21 cellular contexts compared by ENCODE assay signal in genomic region chr11:126963603-126964353, GRCh38. TPM values are rescaled to one million over a fixed set of nuclear protein-coding genes. Genes with fewer than 3 reads are reported as not detected.
A peak's percentile ranks its signal among the peaks of the same experiment; 100 is the strongest.
DNase-seq lines count a peak whose midpoint lies in the region; ATAC-seq and TF ChIP-seq lines count a peak whose summit lies in the region.
"Had no signal": no experiment of that assay in that cellular context is flagged by ENCODE, and none has a peak within 500 bp of the region (broad histone marks: within the 10 kb centered on the region; RNA-seq: fewer than 3 reads in every experiment).

No MANE protein-coding gene starts in this region.

- no peak overlapping the region for H3K4me3 ChIP-seq in astrocyte of the cerebellum (ENCODE audit: low read depth, low read length)
- H3K4me3 ChIP-seq in left lung = no peak overlapping the region
- H3K4me3 ChIP-seq in Peyer's patch = no peak overlapping the region
- no peak overlapping the region for H3K4me3 ChIP-seq in vagina
- H3K4me3 ChIP-seq: heart right ventricle, PC-9 had no signal

- H3K4me1 ChIP-seq in left lung (peaks cover 0 to 3% of the 10 kb centered on the region in 2 donors), Peyer's patch (no peaks in the 10 kb centered on the region), vagina (no peaks in the 10 kb centered on the region)
- H3K4me1 ChIP-seq: heart right ventricle had no signal

- H3K27ac ChIP-seq in left lung = peak overlapping the region in 1 of 2 donors; percentile 13
- H3K27ac ChIP-seq in Peyer's patch = no peak overlapping the region
- no peak overlapping the region for H3K27ac ChIP-seq in vagina
- H3K27ac ChIP-seq: heart right ventricle, PC-9 had no signal

- ATAC-seq in HG03060 (IDR thresholded peaks at IDR 0.05; ENCODE audit: low read depth, unreplicated experiment) = peak; percentile 69
- peak; percentile 88 for ATAC-seq in left lung
- ATAC-seq in HG03025 (IDR thresholded peaks at IDR 0.05; ENCODE audit: low FRiP score, unreplicated experiment) = no peak
- ATAC-seq: HCT116, heart right ventricle, left ventricle myocardium superior, right cardiac atrium had no signal

- H3K36me3 ChIP-seq in left lung = no peaks in the 10 kb centered on the region
- no peaks in the 10 kb centered on the region for H3K36me3 ChIP-seq in Peyer's patch
- no peaks in the 10 kb centered on the region for H3K36me3 ChIP-seq in vagina
- H3K36me3 ChIP-seq: heart right ventricle had no signal

- peak; percentile 97 for DNase-seq in ACHN
- peak; percentile 61 for DNase-seq in astrocyte of the cerebellum (ENCODE audit: low read depth)
- DNase-seq in left lung = no peak
- DNase-seq in DMS 273 (lab: John Stamatoyannopoulos, UW; ENCODE audit: unreplicated experiment) = no peak
- no peak for DNase-seq in Peyer's patch
- no peak for DNase-seq in vagina (ENCODE audit: extremely low spot score in 2 of 2)
- DNase-seq: activated CD4-positive, alpha-beta T cell treated with anti-CD3 and anti-CD28 coated beads for 48 hours; activated T-cell treated with anti-CD3 and anti-CD28 coated beads for 4 hours; cerebellar nuclear complex; heart right ventricle; left ventricle myocardium superior; NCI-H1930; NCI-H524 treated with DMSO at 0.1 percent for 48 hours; PC-9; right cardiac atrium; stimulated activated CD4-positive, alpha-beta T cell treated with anti-CD3 and anti-CD28 coated beads, Interleukin-4, amount 100 ng/mL, for 4 hours had no signal

- H3K9me3 ChIP-seq in left lung (no peaks in the 10 kb centered on the region), Peyer's patch (no peaks in the 10 kb centered on the region), vagina (no peaks in the 10 kb centered on the region)

- in situ Hi-C loops in ACHN (cut with HindIII; ENCODE audit: low pct_ligation_motif_present, low pct_unique_long_range_greater_than_20kb, low sequenced_read_pairs) = no loop called here
- in situ Hi-C loops in astrocyte of the cerebellum (cut with HindIII; ENCODE audit: low sequenced_read_pairs) = no loop called here

- H3K27me3 ChIP-seq in left lung (peaks cover 0 to 6% of the 10 kb centered on the region in 2 donors), Peyer's patch (no peaks in the 10 kb centered on the region), vagina (no peaks in the 10 kb centered on the region)

- intact Hi-C loops in left lung (cut with DNase I) = no loop called here
- intact Hi-C loops in vagina (cut with DNase I) = no loop called here

- no peak for TF ChIP-seq POLR2A in Peyer's patch (IDR thresholded peaks at IDR 0.05)
- TF ChIP-seq POLR2A in vagina (IDR thresholded peaks at IDR 0.05) = no peak

- TF ChIP-seq CTCF in astrocyte of the cerebellum (IDR thresholded peaks at IDR 0.05; ENCODE audit: low read depth, low read length, missing control alignments) (no peak), left lung (IDR thresholded peaks at IDR 0.05) (no peak), Peyer's patch (IDR thresholded peaks at IDR 0.05) (no peak), vagina (IDR thresholded peaks at IDR 0.05) (no peak)

RNA-seq across cellular contexts. Expression of gene KIRREL3, which starts 36.8 kb away (rescaled TPM):
- not detected for total RNA-seq in left lung
- total RNA-seq in Peyer's patch = under 1 TPM in 1 of 4 donors, not detected in 3; 0.83 TPM
- not detected for total RNA-seq in vagina
- total RNA-seq: T-helper 2 cell treated with Interferon-gamma antibody and Interleukin-4, amounts not matched to agents 100 ng/mL and 5 ng/mL, for 36 hours; ureter had no signal

Comparison
In these comparisons a context has a peak if more than half of its experiments do, and no peak if none do; other contexts are left out.
1. DNase-seq: peak in ACHN (single experiment) and astrocyte of the cerebellum (single experiment); none in left lung (0 of 2), DMS 273 (single experiment), Peyer's patch (0 of 3) and vagina (0 of 2).